Comparison of ENCODE assay signal across 8 cellular contexts in the genomic region with DNA sequence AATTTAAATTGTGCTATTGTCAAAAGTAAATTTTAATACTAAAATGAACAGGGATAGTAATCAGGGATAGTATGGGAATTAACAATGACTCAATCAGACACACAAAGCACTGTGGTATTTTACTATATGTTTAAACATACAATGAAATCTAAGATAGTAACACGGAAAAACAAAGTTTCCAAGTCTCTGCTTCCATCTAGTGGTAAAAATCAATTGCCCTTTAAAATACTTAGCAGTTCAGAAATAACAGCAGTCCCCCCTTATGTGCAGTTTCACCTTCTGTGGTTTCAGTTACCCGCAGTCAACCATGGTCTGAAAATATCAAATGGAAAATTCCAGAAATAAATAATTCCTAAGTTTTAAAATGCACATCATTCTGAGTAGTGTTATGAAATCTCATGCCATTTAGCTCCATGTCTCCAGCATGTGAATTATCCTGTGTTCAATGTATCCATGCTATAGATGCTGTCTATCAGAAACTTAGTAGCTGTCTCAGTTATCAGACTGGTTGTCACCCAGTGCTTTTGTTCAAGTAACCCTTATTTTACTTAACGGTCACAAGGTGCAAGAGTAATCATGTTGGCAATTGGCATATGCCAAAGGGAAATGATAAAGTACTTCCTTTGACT. TPM values are rescaled to one million over a fixed set of nuclear protein-coding genes. Genes with fewer than 3 reads are reported as not detected.
DNase-seq lines count a peak whose midpoint lies in the region; ATAC-seq and TF ChIP-seq lines count a peak whose summit lies in the region.

No MANE protein-coding gene starts in this region.

- peak; percentile 41 for TF ChIP-seq CTCF in NB4 (IDR thresholded peaks at IDR 0.05; ENCODE audit: low read depth, low read length)

- peaks cover 7% of the 10 kb centered on the region for H3K4me1 Mint-ChIP-seq in activated T-helper 17 cell treated with anti-CD3 and anti-CD28 coated beads, Interleukin-2, amount 50 U/mL, for 72 hours
- peaks cover 2% of the 10 kb centered on the region for H3K4me1 Mint-ChIP-seq in memory B cell

- peak overlapping the region; percentile 38 for H3K4me3 Mint-ChIP-seq in activated T-helper 17 cell treated with anti-CD3 and anti-CD28 coated beads, Interleukin-2, amount 50 U/mL, for 72 hours
- no peak overlapping the region for H3K4me3 Mint-ChIP-seq in memory B cell

- DNase-seq in CD1c-positive myeloid dendritic cell (ENCODE audit: extremely low spot score): peak; percentile 61
- DNase-seq in NB4 (ENCODE audit: low read depth): peak; percentile 75
- DNase-seq in memory B cell (ENCODE audit: low spot score in 2 of 2): no peak
- no peak for DNase-seq in HK-2 (ENCODE audit: unreplicated experiment)
- no peak for DNase-seq in NCI-H2081 treated with DMSO at 0.1 percent for 48 hours (lab: John Stamatoyannopoulos, UW)

- no peaks in the 10 kb centered on the region for H3K27me3 Mint-ChIP-seq in activated T-helper 17 cell treated with anti-CD3 and anti-CD28 coated beads, Interleukin-2, amount 50 U/mL, for 72 hours
- H3K27me3 Mint-ChIP-seq in memory B cell: no peaks in the 10 kb centered on the region

- H3K4me3 ChIP-seq in NB4 (ENCODE audit: low read depth, low read length): no peak overlapping the region

- ATAC-seq in GM18870 (IDR thresholded peaks at IDR 0.05; ENCODE audit: unreplicated experiment) (peak; percentile 50), memory B cell (ENCODE audit: low read depth) (peak; percentile 36), HG03565 (IDR thresholded peaks at IDR 0.05; ENCODE audit: unreplicated experiment) (no peak)
- ATAC-seq in activated T-helper 17 cell treated with anti-CD3 and anti-CD28 coated beads, Interleukin-2, amount 50 U/mL, for 72 hours (replicated peaks): no peak

- no peaks in the 10 kb centered on the region for H3K9me3 Mint-ChIP-seq in activated T-helper 17 cell treated with anti-CD3 and anti-CD28 coated beads, Interleukin-2, amount 50 U/mL, for 72 hours
- no peaks in the 10 kb centered on the region for H3K9me3 Mint-ChIP-seq in memory B cell

- H3K27ac Mint-ChIP-seq in activated T-helper 17 cell treated with anti-CD3 and anti-CD28 coated beads, Interleukin-2, amount 50 U/mL, for 72 hours: no peak overlapping the region
- no peak overlapping the region for H3K27ac Mint-ChIP-seq in memory B cell

- TF ChIP-seq POLR2A in NB4 (IDR thresholded peaks at IDR 0.05; ENCODE audit: extremely low read depth, insufficient read length): no peak

- peaks cover 43% of the 10 kb centered on the region for H3K36me3 Mint-ChIP-seq in activated T-helper 17 cell treated with anti-CD3 and anti-CD28 coated beads, Interleukin-2, amount 50 U/mL, for 72 hours (ENCODE audit: low read depth)
- no peaks in the 10 kb centered on the region for H3K36me3 Mint-ChIP-seq in memory B cell

RNA-seq across cellular contexts. Expression of a gene that starts 58.5 kb away (rescaled TPM):
- total RNA-seq in activated T-helper 17 cell treated with anti-CD3 and anti-CD28 coated beads, Interleukin-2, amount 50 U/mL, for 72 hours: 10 to 100 TPM; 24.2 to 29.7 TPM

Comparison
In these comparisons a context has a peak if more than half of its experiments do, and no peak if none do; other contexts are left out.
1. DNase-seq: peak in CD1c-positive myeloid dendritic cell (single experiment) and NB4 (single experiment); none in memory B cell (0 of 2), HK-2 (single experiment) and NCI-H2081 treated with DMSO at 0.1 percent for 48 hours (single experiment).
2. ATAC-seq: peak in GM18870 (single experiment) and memory B cell (single experiment); none in activated T-helper 17 cell treated with anti-CD3 and anti-CD28 coated beads, Interleukin-2, amount 50 U/mL, for 72 hours (single experiment) and HG03565 (single experiment).